In the genomic region with DNA sequence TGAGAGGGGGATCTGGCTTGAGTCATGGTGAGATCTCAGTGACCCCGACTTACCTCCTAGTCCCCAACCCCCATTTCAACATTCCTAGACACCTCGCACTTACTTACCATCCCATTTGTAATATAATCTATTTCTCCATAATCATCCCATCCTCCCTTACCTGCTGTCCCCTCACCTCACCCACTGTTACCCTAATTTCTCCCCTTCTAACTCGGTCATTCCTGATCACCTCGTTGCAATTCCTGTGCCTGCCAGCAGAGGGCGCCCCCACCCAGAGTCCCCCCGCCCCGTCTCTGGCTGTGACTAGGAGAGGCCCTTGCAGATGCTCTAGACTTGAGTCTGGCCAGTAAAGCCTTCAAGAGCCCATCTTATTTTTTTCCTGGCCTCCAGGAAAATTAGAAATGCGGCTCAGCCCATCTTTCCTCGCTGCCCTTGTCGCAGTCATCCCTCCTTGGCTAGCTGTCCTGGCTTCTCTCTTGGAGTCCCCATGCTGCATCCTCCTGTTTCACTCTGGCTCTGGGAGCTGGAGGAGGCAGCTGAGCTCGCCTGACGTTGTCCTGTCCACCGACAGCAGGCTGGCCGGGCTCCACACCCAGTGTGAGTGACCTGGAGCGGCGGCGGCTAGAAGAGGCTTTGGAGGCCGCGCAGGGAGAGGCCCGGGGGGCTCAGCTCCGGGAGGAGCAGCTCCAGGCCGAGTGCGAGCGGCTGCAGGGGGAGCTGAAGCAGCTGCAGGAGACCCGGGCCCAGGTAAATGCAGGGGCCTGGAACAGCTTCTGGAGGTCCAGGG, we compare ENCODE assay signal across 8 cellular contexts. TPM values are rescaled to one million over a fixed set of nuclear protein-coding genes. Genes with fewer than 3 reads are reported as not detected.
A peak's percentile ranks its signal among the peaks of the same experiment; 100 is the strongest.
DNase-seq lines count a peak whose midpoint lies in the region; ATAC-seq and TF ChIP-seq lines count a peak whose summit lies in the region.

No MANE protein-coding gene starts in this region.

- peak overlapping the region; percentile 56 for H3K27ac Mint-ChIP-seq in activated B cell treated with CpG ODN at 0.5 μM for 24 hours

- ATAC-seq in activated B cell treated with CpG ODN at 0.5 μM for 24 hours (ENCODE audit: low read depth) (peak; percentile 36), GM19452 (IDR thresholded peaks at IDR 0.05; ENCODE audit: unreplicated experiment) (no peak)

- intact Hi-C loops in activated B cell treated with CpG ODN at 0.5 μM for 24 hours (cut with micrococcal nuclease): loop anchor here (1.0 to 2.0 kb wide), 6 partner anchors 18 to 103 kb away; partner anchors contain the start of gene TBX21

- peak; percentile 86 for TF ChIP-seq CTCF in GM10248 (IDR thresholded peaks at IDR 0.05; ENCODE audit: control extremely low read depth, extremely low read depth, low read depth, missing control alignments)
- no peak for TF ChIP-seq CTCF in activated B cell treated with CpG ODN at 0.5 μM for 24 hours (IDR thresholded peaks at IDR 0.05)

- H3K4me3 Mint-ChIP-seq in activated B cell treated with CpG ODN at 0.5 μM for 24 hours: no peak overlapping the region

- peaks cover 49% of the 10 kb centered on the region for H3K4me1 Mint-ChIP-seq in activated B cell treated with CpG ODN at 0.5 μM for 24 hours

- CTCF ChIA-PET in GM10248 (lab: Yijun Ruan, JAX): interaction anchor here (0.7 to 5.2 kb wide), 32 partner anchors 8 to 793 kb away, joined by 3 to 85 read pairs (median 6); partner anchors contain the start of genes KPNB1, SCRN2 and TBX21
- CTCF ChIA-PET in activated B cell treated with CpG ODN at 0.5 μM for 24 hours (lab: Charles Lee): interaction anchor here (1.0 to 5.2 kb wide), 8 partner anchors 16 to 103 kb away, joined by 3 to 64 read pairs (median 10); partner anchors contain the start of gene TBX21

- POLR2A ChIA-PET in GM10248 (lab: Yijun Ruan, JAX) (interaction anchor here (0.8 to 1.0 kb wide), 2 partner anchors 34 kb away, joined by 3 to 4 read pairs; partner anchors contain the start of gene TBX21), activated B cell treated with CpG ODN at 0.5 μM for 24 hours (lab: Charles Lee) (interaction anchor here (1.3 to 2.2 kb wide), 2 partner anchors 28 to 34 kb away, joined by 10 to 16 read pairs; partner anchors contain the start of gene TBX21)

- no peaks in the 10 kb centered on the region for H3K36me3 Mint-ChIP-seq in activated B cell treated with CpG ODN at 0.5 μM for 24 hours (ENCODE audit: low read depth)

- H3K9me3 Mint-ChIP-seq in activated B cell treated with CpG ODN at 0.5 μM for 24 hours: no peaks in the 10 kb centered on the region

- peak; percentile 91 for DNase-seq in GM10248 (ENCODE audit: extremely low spot score)
- DNase-seq in NCI-H1092 treated with DMSO at 0.1 percent for 48 hours (lab: John Stamatoyannopoulos, UW): peak; percentile 25
- peak; percentile 69 for DNase-seq in activated B cell treated with CpG ODN at 0.5 μM for 24 hours
- peak; percentile 67 to 98 for DNase-seq in T47D (ENCODE audit: low read depth in 1 of 2, low spot score in 1 of 2)
- DNase-seq in kidney tubule cell (ENCODE audit: low spot score): peak; percentile 43
- peak; percentile 74 to 91 for DNase-seq in stimulated activated CD4-positive, alpha-beta T cell treated with anti-CD3 and anti-CD28 coated beads, Interleukin-4, amount 100 ng/mL, for 48 hours (ENCODE audit: low read depth in 2 of 2)
- no peak for DNase-seq in OCI-M2 (lab: John Stamatoyannopoulos, UW; ENCODE audit: unreplicated experiment)

- H3K27me3 Mint-ChIP-seq in activated B cell treated with CpG ODN at 0.5 μM for 24 hours: no peaks in the 10 kb centered on the region

- in situ Hi-C loops in T47D (cut with HindIII; ENCODE audit: low pct_unique_long_range_greater_than_20kb, low sequenced_read_pairs): no loop called here

RNA-seq across cellular contexts. Expression of gene TBKBP1, which starts 5.0 kb away (rescaled TPM):
- 3.6 and 4.1 TPM in 2 replicates for total RNA-seq in activated B cell treated with CpG ODN at 0.5 μM for 24 hours

RNA-seq across cellular contexts. Expression of gene TBX21, which starts 34.1 kb away (rescaled TPM):
- 3.6 and 3.8 TPM in 2 replicates for total RNA-seq in activated B cell treated with CpG ODN at 0.5 μM for 24 hours

RNA-seq across cellular contexts. Expression of gene KPNB1, which starts 49.2 kb away (rescaled TPM):
- total RNA-seq in activated B cell treated with CpG ODN at 0.5 μM for 24 hours: 361 and 365 TPM in 2 replicates
